In genomic region chr10:103153765-103154197, GRCh38 we compare ENCODE assay signal across 10 cellular contexts. TPM values are rescaled to one million over a fixed set of nuclear protein-coding genes. Genes with fewer than 3 reads are reported as not detected.
DNase-seq lines count a peak whose midpoint lies in the region; ATAC-seq and TF ChIP-seq lines count a peak whose summit lies in the region.
"Had no signal": no experiment of that assay in that cellular context is flagged by ENCODE, and none has a peak within 500 bp of the region (broad histone marks: within the 10 kb centered on the region; RNA-seq: fewer than 3 reads in every experiment).

No MANE protein-coding gene starts in this region.

- no peaks in the 10 kb centered on the region for H3K9me2 ChIP-seq in PC-9 (ENCODE audit: insufficient read depth)

- BruUV-seq in PC-9 (replicated peaks; lab: Mats Ljungman, UMichigan): no TSS peak

- H3K27me3 ChIP-seq in PC-9 (ENCODE audit: insufficient read depth, low read depth) (no peaks in the 10 kb centered on the region), fibroblast of lung (ENCODE audit: control insufficient read depth, insufficient read depth, low read length) (no peaks in the 10 kb centered on the region), ovary (no peaks in the 10 kb centered on the region)

- no peak for TF ChIP-seq EP300 in ovary (IDR thresholded peaks at IDR 0.05)

- H3K27ac Mint-ChIP-seq in CD14-positive monocyte: peak overlapping the region in 6 of 7 donors; percentile 54 to 83 (median 66)

- H3K4me1 Mint-ChIP-seq in CD14-positive monocyte: peaks cover 32% of the 10 kb centered on the region

- peaks cover 50% of the 10 kb centered on the region for H3F3A ChIP-seq in PC-9 (ENCODE audit: insufficient read depth, low read depth)

- peaks cover 60 to 77% of the 10 kb centered on the region in 2 donors for H3K36me3 Mint-ChIP-seq in CD14-positive monocyte

- no peaks in the 10 kb centered on the region for H3K9me3 Mint-ChIP-seq in CD14-positive monocyte

- H3K79me2 ChIP-seq in PC-9 (ENCODE audit: low read depth): peaks cover 75% of the 10 kb centered on the region
- peaks cover 3% of the 10 kb centered on the region for H3K79me2 ChIP-seq in fibroblast of lung (ENCODE audit: control insufficient read depth, insufficient read depth, low read length)

- H3K27me3 Mint-ChIP-seq in CD14-positive monocyte (ENCODE audit: low read depth in 3 of 3): no peaks in the 10 kb centered on the region

- H3K36me3 ChIP-seq in PC-9 (ENCODE audit: low read depth) (peaks cover 27% of the 10 kb centered on the region), fibroblast of lung (ENCODE audit: control insufficient read depth, insufficient read depth, low read length) (no peaks in the 10 kb centered on the region), ovary (no peaks in the 10 kb centered on the region)

- H4K20me1 ChIP-seq in PC-9 (ENCODE audit: insufficient read depth) (no peaks in the 10 kb centered on the region), fibroblast of lung (ENCODE audit: control insufficient read depth, extremely low read depth, insufficient read depth, low read length) (no peaks in the 10 kb centered on the region)

- DNase-seq in CD14-positive monocyte (ENCODE audit: low spot score) (no peak), PC-9 (peak in 1 of 2 experiments; percentile 66), fibroblast of lung (ENCODE audit: low read depth in 2 of 2) (peak; percentile 51 to 72), ovary (no peak), GM19238 (ENCODE audit: insufficient read length, low spot score) (no peak), SHP77 (lab: John Stamatoyannopoulos, UW) (no peak)
- DNase-seq: activated effector memory CD4-positive, alpha-beta T cell treated with anti-CD3 and anti-CD28 coated beads, Interleukin-2, amount 50 U/mL, for 16 hours; left colon had no signal

- H3K9ac ChIP-seq in fibroblast of lung (ENCODE audit: insufficient read depth, low read length): peak overlapping the region; percentile 10

- H3K4me3 Mint-ChIP-seq in CD14-positive monocyte: peak overlapping the region in 1 of 2 donors; percentile 64

- WGBS in ovary, 3 donors: 2 to 8% (median 3%) methylated on average over 4 of the region's 4 CpGs

- H3K9me3 ChIP-seq in PC-9 (ENCODE audit: insufficient read depth, low read depth) (no peaks in the 10 kb centered on the region), fibroblast of lung (ENCODE audit: control insufficient read depth, insufficient read depth, low read depth, low read length) (no peaks in the 10 kb centered on the region), ovary (no peaks in the 10 kb centered on the region)

- intact Hi-C loops in CD14-positive monocyte (cut with micrococcal nuclease) (no loop called here), PC-9 (cut with micrococcal nuclease; ENCODE audit: unreplicated experiment) (no loop called here), ovary (cut with DNase I) (no loop called here)

- POLR2A ChIA-PET in PC-9 (lab: Charles Lee; ENCODE audit: unreplicated experiment): interaction anchor here (0.8 to 1.2 kb wide), 2 partner anchors 13 to 508 kb away, joined by 6 to 8 read pairs; no protein-coding TSS in a partner anchor

- no peak for TF ChIP-seq POLR2A in ovary (IDR thresholded peaks at IDR 0.05)

- CTCF ChIA-PET in PC-9 (lab: Charles Lee): interaction anchor here (1.5 kb wide), 1 partner anchor 85 kb away, joined by 7 read pairs; no protein-coding TSS in a partner anchor

- TF ChIP-seq CTCF in CD14-positive monocyte (IDR thresholded peaks at IDR 0.05) (no peak), PC-9 (conservative IDR thresholded peaks at IDR 0.05) (no peak), fibroblast of lung (conservative IDR thresholded peaks at IDR 0.05 in 1 of 2, IDR thresholded peaks at IDR 0.05 in 1 of 2; ENCODE audit: low read depth in 1 of 2, low read length in 2 of 2) (no peak), ovary (IDR thresholded peaks at IDR 0.05) (no peak)

- H3K27ac ChIP-seq in PC-9: peak overlapping the region; percentile 78
- H3K27ac ChIP-seq in fibroblast of lung (ENCODE audit: insufficient read depth, low read length): peak overlapping the region; percentile 64
- peak overlapping the region; percentile 62 to 78 for H3K27ac ChIP-seq in ovary

- H3K4me2 ChIP-seq in PC-9: peak overlapping the region; percentile 68
- peak overlapping the region; percentile 87 for H3K4me2 ChIP-seq in fibroblast of lung (ENCODE audit: extremely low read depth, insufficient read depth, low read length)

- H3K4me1 ChIP-seq in PC-9 (replicated peaks; ENCODE audit: insufficient read depth) (peaks cover 47% of the 10 kb centered on the region), fibroblast of lung (ENCODE audit: control insufficient read depth, extremely low read depth, insufficient read depth, low read length) (peaks cover 13% of the 10 kb centered on the region), ovary (ENCODE audit: insufficient read depth) (peaks cover 6% of the 10 kb centered on the region)

- ATAC-seq in HG03108 (IDR thresholded peaks at IDR 0.05; ENCODE audit: unreplicated experiment): no peak
- ATAC-seq in GM21723 (IDR thresholded peaks at IDR 0.05; ENCODE audit: unreplicated experiment): no peak
- ATAC-seq: left colon had no signal

- peak overlapping the region; percentile 24; the same call in 1 of the 2 replicates for H3K4me3 ChIP-seq in PC-9
- H3K4me3 ChIP-seq in fibroblast of lung (replicated peaks in 1 of 4; ENCODE audit: control extremely low read depth in 1 of 4, insufficient read depth in 1 of 4, low read depth in 3 of 4, low read length in 4 of 4): peak overlapping the region; percentile 13 to 40 (median 30)
- peak overlapping the region; percentile 16 for H3K4me3 ChIP-seq in ovary

- H2AFZ ChIP-seq in PC-9: no peak overlapping the region
- no peak overlapping the region for H2AFZ ChIP-seq in fibroblast of lung (ENCODE audit: low read length)

RNA-seq across cellular contexts. Expression of gene NT5C2, which starts 39.3 kb away (rescaled TPM):
- polyA plus RNA-seq in CD14-positive monocyte (100 to 1,000 TPM in 1 of 2 donors, 10 to 100 TPM in 1; 81.8 to 116 TPM), fibroblast of lung (64.0 and 74.3 TPM in 2 replicates), ovary (10 to 100 TPM; 49.1 to 92.3 TPM)
- total RNA-seq in PC-9 (2021) (47.1 and 67.9 TPM in 2 replicates), fibroblast of lung (66.8 and 82.2 TPM in 2 replicates), ovary (10 to 100 TPM; 57.8 to 88.5 (median 62.0) TPM)
- 47.9 and 58.2 TPM in 2 replicates for polyA plus RNA-seq in fibroblast of lung (2012)
- polyA minus RNA-seq in fibroblast of lung (ENCODE audit: low replicate concordance): 33.3 and 40.0 TPM in 2 replicates

Comparison
In these comparisons a context has a peak if more than half of its experiments do, and no peak if none do; other contexts are left out.
1. DNase-seq: peak in fibroblast of lung (2 of 2); none in CD14-positive monocyte (single experiment), ovary (0 of 5), GM19238 (single experiment) and SHP77 (0 of 2).
2. Peak in every context shown above with its lines, with median percentiles within 50 percentile points of each other: H3K27ac ChIP-seq and H3K4me3 ChIP-seq.